Comparison of ENCODE assay signal across 23 cellular contexts in genomic region chr17:43614560-43614959, GRCh38. TPM values are rescaled to one million over a fixed set of nuclear protein-coding genes. Genes with fewer than 3 reads are reported as not detected.
"Had no signal": no experiment of that assay in that cellular context is flagged by ENCODE, and none has a peak within 500 bp of the region (broad histone marks: within the 10 kb centered on the region; RNA-seq: fewer than 3 reads in every experiment).

No MANE protein-coding gene starts in this region.

- H3K4me1 ChIP-seq: adrenal gland, Peyer's patch, SJSA1 had no signal

- H3K27me3 ChIP-seq: adrenal gland, Peyer's patch, SJSA1 had no signal

- H3K36me3 ChIP-seq: adrenal gland, Peyer's patch, SJSA1 had no signal

- H3K27ac Mint-ChIP-seq: activated CD8-positive, alpha-beta T cell treated with anti-CD3 and anti-CD28 coated beads, Interleukin-2, amount 10 ng/mL, durations not matched to agents 7 days and 5 days; activated naive CD8-positive, alpha-beta T cell treated with anti-CD3 and anti-CD28 coated beads, Interleukin-2, amount 10 ng/mL, durations not matched to agents 7 days and 5 days; T-helper 1 cell treated with Interleukin-12 subunit alpha and Interleukin-12 subunit beta and Interleukin-4 antibody, amounts not matched to agents 30 μg/mL and 1 μg/mL, for 36 hours; WTC11 had no signal

- DNase-seq: activated CD4-positive, alpha-beta T cell treated with anti-CD3 and anti-CD28 coated beads for 48 hours; activated CD4-positive, alpha-beta T cell treated with anti-CD3 and anti-CD28 coated beads, Interleukin-2, amount 50 U/mL, for 4 hours; activated CD4-positive, CD25-positive, alpha-beta regulatory T cell treated with anti-CD3 and anti-CD28 coated beads, Interleukin-2, amount 50 U/mL, for 72 hours; activated CD8-positive, alpha-beta memory T cell treated with anti-CD3 and anti-CD28 coated beads, Interleukin-2, amount 50 U/mL, for 48 hours; activated CD8-positive, alpha-beta T cell treated with anti-CD3 and anti-CD28 coated beads, Interleukin-2, amount 10 ng/mL, durations not matched to agents 7 days and 5 days; activated naive CD4-positive, alpha-beta T cell treated with anti-CD3 and anti-CD28 coated beads, Interleukin-2, amount 50 U/mL, for 16 hours; activated naive CD8-positive, alpha-beta T cell treated with anti-CD3 and anti-CD28 coated beads, Interleukin-2, amount 10 ng/mL, durations not matched to agents 7 days and 5 days; activated T-cell treated with anti-CD3 and anti-CD28 coated beads, Interleukin-2, amount 50 U/mL, for 1 hour; Karpas-422; NCI-H1436; NCI-H1694 treated with DMSO at 0.1 percent for 48 hours; NCI-H2081; NCI-H510A treated with DMSO at 0.1 percent for 48 hours; NCI-H69; NK-92 treated with Interleukin-12 subunit alpha and Interleukin-12 subunit beta, amount 100 ng/mL, for 24 hours; Peyer's patch; SHP77; SW 1271 had no signal

- H3K9me3 Mint-ChIP-seq: T-helper 1 cell treated with Interleukin-12 subunit alpha and Interleukin-12 subunit beta and Interleukin-4 antibody, amounts not matched to agents 30 μg/mL and 1 μg/mL, for 36 hours had no signal

- H3K4me1 Mint-ChIP-seq: activated naive CD8-positive, alpha-beta T cell treated with anti-CD3 and anti-CD28 coated beads, Interleukin-2, amount 10 ng/mL, durations not matched to agents 7 days and 5 days had no signal

- ATAC-seq: activated CD8-positive, alpha-beta T cell treated with anti-CD3 and anti-CD28 coated beads, Interleukin-2, amount 10 ng/mL, durations not matched to agents 7 days and 5 days; SK-N-SH treated with all-trans-retinoic acid at 6 μM for 48 hours; WTC11 had no signal

- H3K4me3 ChIP-seq: adrenal gland, Peyer's patch, SJSA1 had no signal

- H3K27ac ChIP-seq: adrenal gland, Peyer's patch, SJSA1 had no signal

- H3K4me3 Mint-ChIP-seq: activated CD8-positive, alpha-beta T cell treated with anti-CD3 and anti-CD28 coated beads, Interleukin-2, amount 10 ng/mL, durations not matched to agents 7 days and 5 days; activated naive CD8-positive, alpha-beta T cell treated with anti-CD3 and anti-CD28 coated beads, Interleukin-2, amount 10 ng/mL, durations not matched to agents 7 days and 5 days; T-helper 1 cell treated with Interleukin-12 subunit alpha and Interleukin-12 subunit beta and Interleukin-4 antibody, amounts not matched to agents 30 μg/mL and 1 μg/mL, for 36 hours; WTC11 had no signal

- H3K36me3 Mint-ChIP-seq: activated naive CD8-positive, alpha-beta T cell treated with anti-CD3 and anti-CD28 coated beads, Interleukin-2, amount 10 ng/mL, durations not matched to agents 7 days and 5 days; WTC11 had no signal

- H3K9me3 ChIP-seq: adrenal gland, Peyer's patch, SJSA1 had no signal

RNA-seq across cellular contexts. Expression of gene MEOX1, which starts 47.2 kb away (rescaled TPM):
- total RNA-seq: SJSA1, WTC11 had no signal
